Comparison of ENCODE assay signal across 8 cellular contexts in genomic region chr1:98749152-98749756, GRCh38.
A peak's percentile ranks its signal among the peaks of the same experiment; 100 is the strongest.
DNase-seq lines count a peak whose midpoint lies in the region; ATAC-seq and TF ChIP-seq lines count a peak whose summit lies in the region.

No MANE protein-coding gene starts in this region.

- H3K27me3 Mint-ChIP-seq in activated CD8-positive, alpha-beta memory T cell treated with anti-CD3 and anti-CD28 coated beads, Interleukin-2, amount 10 ng/mL, durations not matched to agents 7 days and 5 days, result peaks cover 9% of the 10 kb centered on the region

- no peaks in the 10 kb centered on the region for H3K36me3 ChIP-seq in Peyer's patch

- no peaks in the 10 kb centered on the region for H3K4me1 Mint-ChIP-seq in activated CD8-positive, alpha-beta memory T cell treated with anti-CD3 and anti-CD28 coated beads, Interleukin-2, amount 10 ng/mL, durations not matched to agents 7 days and 5 days

- H3K36me3 Mint-ChIP-seq in activated CD8-positive, alpha-beta memory T cell treated with anti-CD3 and anti-CD28 coated beads, Interleukin-2, amount 10 ng/mL, durations not matched to agents 7 days and 5 days, result no peaks in the 10 kb centered on the region

- H3K27ac Mint-ChIP-seq in activated CD8-positive, alpha-beta memory T cell treated with anti-CD3 and anti-CD28 coated beads, Interleukin-2, amount 10 ng/mL, durations not matched to agents 7 days and 5 days, result no peak overlapping the region

- no peak overlapping the region for H3K27ac ChIP-seq in Peyer's patch

- no peak overlapping the region for H3K4me3 ChIP-seq in Peyer's patch

- no peaks in the 10 kb centered on the region for H3K9me3 Mint-ChIP-seq in activated CD8-positive, alpha-beta memory T cell treated with anti-CD3 and anti-CD28 coated beads, Interleukin-2, amount 10 ng/mL, durations not matched to agents 7 days and 5 days (ENCODE audit: low read depth)

- no peaks in the 10 kb centered on the region for H3K27me3 ChIP-seq in Peyer's patch

- TF ChIP-seq CTCF in Peyer's patch (IDR thresholded peaks at IDR 0.05), result peak in 4 of 6 experiments; percentile 36 to 44 (median 40)

- no peaks in the 10 kb centered on the region for H3K9me3 ChIP-seq in Peyer's patch

- DNase-seq in CD1c-positive myeloid dendritic cell (ENCODE audit: extremely low spot score) (peak; percentile 30), Peyer's patch (no peak), inferior parietal cortex (ENCODE audit: extremely low spot score) (peak; percentile 67)
- DNase-seq in activated CD8-positive, alpha-beta memory T cell treated with anti-CD3 and anti-CD28 coated beads, Interleukin-2, amount 10 ng/mL, durations not matched to agents 7 days and 5 days, result no peak
- DNase-seq in activated CD4-positive, alpha-beta T cell treated with anti-CD3 and anti-CD28 coated beads, Interleukin-2, amount 50 U/mL, for 4 hours, result no peak

- no peaks in the 10 kb centered on the region for H3K4me1 ChIP-seq in Peyer's patch

- CTCF ChIA-PET in activated CD8-positive, alpha-beta memory T cell treated with anti-CD3 and anti-CD28 coated beads, Interleukin-2, amount 10 ng/mL, durations not matched to agents 7 days and 5 days (lab: Charles Lee), result interaction anchor here (1.2 to 2.6 kb wide), 2 partner anchors 12 to 45 kb away, joined by 4 to 9 read pairs; no protein-coding TSS in a partner anchor

- H3K4me3 Mint-ChIP-seq in activated CD8-positive, alpha-beta memory T cell treated with anti-CD3 and anti-CD28 coated beads, Interleukin-2, amount 10 ng/mL, durations not matched to agents 7 days and 5 days, result no peak overlapping the region

- ATAC-seq in GM19438 (IDR thresholded peaks at IDR 0.05; ENCODE audit: low read depth, unreplicated experiment), result peak; percentile 62
- no peak for ATAC-seq in GM18511 (IDR thresholded peaks at IDR 0.05; ENCODE audit: unreplicated experiment)
- no peak for ATAC-seq in activated CD8-positive, alpha-beta memory T cell treated with anti-CD3 and anti-CD28 coated beads, Interleukin-2, amount 10 ng/mL, durations not matched to agents 7 days and 5 days
- no peak for ATAC-seq in GM19324 (IDR thresholded peaks at IDR 0.05; ENCODE audit: low FRiP score, unreplicated experiment)

- TF ChIP-seq POLR2A in Peyer's patch (IDR thresholded peaks at IDR 0.05), result no peak

Comparison
In these comparisons a context has a peak if more than half of its experiments do, and no peak if none do; other contexts are left out.
1. DNase-seq: peak in CD1c-positive myeloid dendritic cell (single experiment) and inferior parietal cortex (single experiment); none in Peyer's patch (0 of 3), activated CD8-positive, alpha-beta memory T cell treated with anti-CD3 and anti-CD28 coated beads, Interleukin-2, amount 10 ng/mL, durations not matched to agents 7 days and 5 days (single experiment) and activated CD4-positive, alpha-beta T cell treated with anti-CD3 and anti-CD28 coated beads, Interleukin-2, amount 50 U/mL, for 4 hours (0 of 2).